Comparison of ENCODE assay signal across 22 cellular contexts in genomic region chr18:33580540-33580939, GRCh38. TPM values are rescaled to one million over a fixed set of nuclear protein-coding genes. Genes with fewer than 3 reads are reported as not detected.
DNase-seq lines count a peak whose midpoint lies in the region; ATAC-seq and TF ChIP-seq lines count a peak whose summit lies in the region.
"Had no signal": no experiment of that assay in that cellular context is flagged by ENCODE, and none has a peak within 500 bp of the region (broad histone marks: within the 10 kb centered on the region; RNA-seq: fewer than 3 reads in every experiment).

No MANE protein-coding gene starts in this region.

- no peak for DNase-seq in SK-N-MC (ENCODE audit: low read depth, low spot score)
- DNase-seq in glutamatergic neuron: no peak
- no peak for DNase-seq in mesothelial cell of epicardium (ENCODE audit: low spot score in 2 of 2, unreplicated experiment in 2 of 2)
- DNase-seq in smooth muscle cell (lab: John Stamatoyannopoulos, UW; ENCODE audit: unreplicated experiment): no peak
- no peak for DNase-seq in DMS 273 (lab: John Stamatoyannopoulos, UW; ENCODE audit: unreplicated experiment)
- no peak for DNase-seq in NOMO-1 treated with DMSO at 0.1 percent for 48 hours (lab: John Stamatoyannopoulos, UW; ENCODE audit: unreplicated experiment)
- DNase-seq: CD4-positive, alpha-beta memory T cell; COR-L47; DMS 273 treated with DMSO at 0.1 percent for 48 hours; EL; GDM1; HCEC 1CT; NCI-H1092; NCI-H1436 treated with DMSO at 0.1 percent for 48 hours; NCI-H187 treated with DMSO at 0.1 percent for 48 hours; NCI-H446 treated with DMSO at 0.1 percent for 48 hours; NCI-H526; SIG-M5; SK-N-SH had no signal

- peaks cover 17% of the 10 kb centered on the region for H3K79me2 ChIP-seq in smooth muscle cell (ENCODE audit: low read depth)

- no peak for TF ChIP-seq CTCF in glutamatergic neuron (IDR thresholded peaks at IDR 0.05; ENCODE audit: partially characterized antibody, unreplicated experiment)
- TF ChIP-seq CTCF in mesothelial cell of epicardium (IDR thresholded peaks at IDR 0.05; ENCODE audit: unreplicated experiment): no peak
- no peak for TF ChIP-seq CTCF in smooth muscle cell (IDR thresholded peaks at IDR 0.05; ENCODE audit: borderline replicate concordance, insufficient read depth, poor library complexity, severe bottlenecking)

- H3K27me3 ChIP-seq in smooth muscle cell (ENCODE audit: low read depth): no peaks in the 10 kb centered on the region

- H3K4me2 ChIP-seq in smooth muscle cell: peak overlapping the region; percentile 94
- H3K4me2 ChIP-seq: SK-N-SH had no signal

- H3K4me1 Mint-ChIP-seq in glutamatergic neuron (ENCODE audit: low read depth, unreplicated experiment) (peaks cover 19% of the 10 kb centered on the region), mesothelial cell of epicardium (peaks cover 46% of the 10 kb centered on the region)

- ATAC-seq in HG03095 (IDR thresholded peaks at IDR 0.05; ENCODE audit: unreplicated experiment) (no peak), HG02642 (IDR thresholded peaks at IDR 0.05; ENCODE audit: poor library complexity, unreplicated experiment) (no peak)

- WGBS in smooth muscle cell (ENCODE audit: low lambda C conversion rate): 84% methylated on average over 4 of the region's 4 CpGs

- H3K36me3 ChIP-seq in SK-N-MC (ENCODE audit: insufficient read depth, low read length): no peaks in the 10 kb centered on the region
- no peaks in the 10 kb centered on the region for H3K36me3 ChIP-seq in smooth muscle cell (ENCODE audit: low read depth)

- no peaks in the 10 kb centered on the region for H3K36me3 Mint-ChIP-seq in glutamatergic neuron (ENCODE audit: unreplicated experiment)
- no peaks in the 10 kb centered on the region for H3K36me3 Mint-ChIP-seq in mesothelial cell of epicardium
- H3K36me3 Mint-ChIP-seq: CD4-positive, alpha-beta memory T cell had no signal

- peaks cover 6% of the 10 kb centered on the region for H3K27me3 Mint-ChIP-seq in glutamatergic neuron (ENCODE audit: unreplicated experiment)
- H3K27me3 Mint-ChIP-seq in mesothelial cell of epicardium (ENCODE audit: low read depth): no peaks in the 10 kb centered on the region

- H3K4me3 Mint-ChIP-seq in glutamatergic neuron (ENCODE audit: unreplicated experiment): peak overlapping the region; percentile 69
- peak overlapping the region; percentile 25 for H3K4me3 Mint-ChIP-seq in mesothelial cell of epicardium

- peaks cover 6% of the 10 kb centered on the region for H4K20me1 ChIP-seq in smooth muscle cell (ENCODE audit: low read depth)

- H3K9me3 Mint-ChIP-seq in glutamatergic neuron (ENCODE audit: unreplicated experiment) (peaks cover 8% of the 10 kb centered on the region), mesothelial cell of epicardium (no peaks in the 10 kb centered on the region)

- H3F3A ChIP-seq in smooth muscle cell (ENCODE audit: low read depth): peaks cover 14% of the 10 kb centered on the region

- no peak overlapping the region for H2AFZ ChIP-seq in smooth muscle cell (ENCODE audit: low read depth)

- H3K9ac ChIP-seq in SK-N-MC (ENCODE audit: insufficient read length): no peak overlapping the region
- no peak overlapping the region for H3K9ac ChIP-seq in smooth muscle cell (ENCODE audit: low read depth)
- H3K9ac ChIP-seq: SK-N-SH had no signal

- H3K9me3 ChIP-seq in SK-N-MC (ENCODE audit: low read depth, low read length) (no peaks in the 10 kb centered on the region), smooth muscle cell (replicated peaks; ENCODE audit: low read depth) (no peaks in the 10 kb centered on the region)
- H3K9me3 ChIP-seq: SK-N-SH had no signal

- H3K27ac ChIP-seq in SK-N-MC (peak overlapping the region; percentile 43; the same call in 1 of the 2 replicates), smooth muscle cell (ENCODE audit: low read depth) (no peak overlapping the region)
- H3K27ac ChIP-seq: HL-60 had no signal

- H3K27ac Mint-ChIP-seq in glutamatergic neuron (ENCODE audit: unreplicated experiment) (no peak overlapping the region), mesothelial cell of epicardium (no peak overlapping the region)
- H3K27ac Mint-ChIP-seq: CD4-positive, alpha-beta memory T cell had no signal

- no peak overlapping the region for H3K4me3 ChIP-seq in SK-N-MC
- peak overlapping the region; percentile 78 for H3K4me3 ChIP-seq in smooth muscle cell

- peaks cover 37% of the 10 kb centered on the region for H3K4me1 ChIP-seq in smooth muscle cell (ENCODE audit: low read depth)

RNA-seq across cellular contexts. Expression of gene ASXL3, which starts 2.5 kb away (rescaled TPM):
- total RNA-seq in glutamatergic neuron (ENCODE audit: unreplicated experiment): 45.6 TPM
- total RNA-seq in mesothelial cell of epicardium: 34.0 to 36.7 TPM (median 36.0 TPM) in 3 replicates
- total RNA-seq in smooth muscle cell: 2.9 and 5.9 TPM in 2 replicates
- 0.70 and 1.2 TPM in 2 replicates for polyA plus RNA-seq in smooth muscle cell
- total RNA-seq: CD4-positive, alpha-beta memory T cell had no signal
- polyA plus RNA-seq: CD4-positive, alpha-beta memory T cell; SK-N-SH had no signal
